9 cellular contexts compared by ENCODE assay signal in genomic region chr4:82515705-82516104, GRCh38. TPM values are rescaled to one million over a fixed set of nuclear protein-coding genes. Genes with fewer than 3 reads are reported as not detected.
DNase-seq lines count a peak whose midpoint lies in the region; TF ChIP-seq lines count a peak whose summit lies in the region.
"Had no signal": no experiment of that assay in that cellular context is flagged by ENCODE, and none has a peak within 500 bp of the region (broad histone marks: within the 10 kb centered on the region; RNA-seq: fewer than 3 reads in every experiment).

No MANE protein-coding gene starts in this region.

- TF ChIP-seq CTCF in right atrium auricular region (IDR thresholded peaks at IDR 0.05), result no peak

- H3K27me3 ChIP-seq in right atrium auricular region, result no peaks in the 10 kb centered on the region
- H3K27me3 ChIP-seq in subcutaneous abdominal adipose tissue (ENCODE audit: control insufficient read depth in 5 of 5, insufficient read depth in 4 of 5, low read length in 5 of 5), result no peaks in the 10 kb centered on the region

- H3K27ac ChIP-seq in right atrium auricular region (no peak overlapping the region), subcutaneous abdominal adipose tissue (ENCODE audit: low read depth, low read length) (peak overlapping the region; percentile 2)

- intact Hi-C loops in activated naive CD4-positive, alpha-beta T cell treated with anti-CD3 and anti-CD28 coated beads for 36 hours (cut with micrococcal nuclease), result no loop called here

- CTCF ChIA-PET in activated naive CD4-positive, alpha-beta T cell treated with anti-CD3 and anti-CD28 coated beads for 36 hours (lab: Charles Lee), result interaction anchor here (0.8 kb wide), 1 partner anchor 206 kb away, joined by 3 read pairs; no protein-coding TSS in a partner anchor

- no peaks in the 10 kb centered on the region for H3K9me3 Mint-ChIP-seq in activated naive CD4-positive, alpha-beta T cell treated with anti-CD3 and anti-CD28 coated beads for 36 hours
- H3K9me3 Mint-ChIP-seq: central memory CD8-positive, alpha-beta T cell had no signal

- no peaks in the 10 kb centered on the region for H3K4me1 ChIP-seq in right atrium auricular region
- H3K4me1 ChIP-seq in subcutaneous abdominal adipose tissue (ENCODE audit: control insufficient read depth in 5 of 5, insufficient read depth in 5 of 5, low read length in 5 of 5), result peaks cover 0 to 10% (median 2%) of the 10 kb centered on the region in 5 donors

- H3K36me3 ChIP-seq in right atrium auricular region (no peaks in the 10 kb centered on the region), subcutaneous abdominal adipose tissue (ENCODE audit: control insufficient read depth in 5 of 5, insufficient read depth in 5 of 5, low read length in 5 of 5) (no peaks in the 10 kb centered on the region)

- no peak overlapping the region for H3K9ac ChIP-seq in subcutaneous abdominal adipose tissue (ENCODE audit: low read length in 5 of 5)

- no peaks in the 10 kb centered on the region for H3K9me3 ChIP-seq in right atrium auricular region
- H3K9me3 ChIP-seq in subcutaneous abdominal adipose tissue (ENCODE audit: control insufficient read depth in 5 of 5, low read length in 5 of 5), result no peaks in the 10 kb centered on the region

- H3K4me3 Mint-ChIP-seq in activated naive CD4-positive, alpha-beta T cell treated with anti-CD3 and anti-CD28 coated beads for 36 hours, result no peak overlapping the region
- H3K4me3 Mint-ChIP-seq: central memory CD8-positive, alpha-beta T cell had no signal

- H3K4me1 Mint-ChIP-seq in activated naive CD4-positive, alpha-beta T cell treated with anti-CD3 and anti-CD28 coated beads for 36 hours (ENCODE audit: low read depth), result no peaks in the 10 kb centered on the region
- H3K4me1 Mint-ChIP-seq: central memory CD8-positive, alpha-beta T cell had no signal

- no peak overlapping the region for H3K27ac Mint-ChIP-seq in activated naive CD4-positive, alpha-beta T cell treated with anti-CD3 and anti-CD28 coated beads for 36 hours

- peaks cover 15% of the 10 kb centered on the region for H3K27me3 Mint-ChIP-seq in activated naive CD4-positive, alpha-beta T cell treated with anti-CD3 and anti-CD28 coated beads for 36 hours (ENCODE audit: low read depth)

- no peak overlapping the region for H3K4me3 ChIP-seq in right atrium auricular region
- H3K4me3 ChIP-seq in subcutaneous abdominal adipose tissue (ENCODE audit: low read depth in 1 of 5, low read length in 5 of 5), result no peak overlapping the region

- no peaks in the 10 kb centered on the region for H3K36me3 Mint-ChIP-seq in activated naive CD4-positive, alpha-beta T cell treated with anti-CD3 and anti-CD28 coated beads for 36 hours (ENCODE audit: low read depth)

- DNase-seq in M059J (ENCODE audit: low read depth) (peak; percentile 91), brain pericyte (ENCODE audit: low read depth, low spot score) (peak; percentile 79), right atrium auricular region (ENCODE audit: low spot score) (peak; percentile 73), RPMI8226 (no peak)
- no peak for DNase-seq in central memory CD4-positive, alpha-beta T cell
- DNase-seq in activated naive CD4-positive, alpha-beta T cell treated with anti-CD3 and anti-CD28 coated beads for 36 hours, result no peak
- DNase-seq: NCI-H1417 treated with DMSO at 0.1 percent for 48 hours had no signal

RNA-seq across cellular contexts. Expression of gene TMEM150C, which starts 46.1 kb away (rescaled TPM):
- 1.8 and 4.0 TPM in 2 replicates for total RNA-seq in M059J (2014; rRNA removed; shearing (Covaris generic))
- 10 to 100 TPM; 14.2 to 21.2 TPM for total RNA-seq in right atrium auricular region
- not detected for total RNA-seq in activated naive CD4-positive, alpha-beta T cell treated with anti-CD3 and anti-CD28 coated beads for 36 hours

Comparison
In these comparisons a context has a peak if more than half of its experiments do, and no peak if none do; other contexts are left out.
1. DNase-seq: peak in M059J (single experiment), brain pericyte (single experiment) and right atrium auricular region (single experiment); none in central memory CD4-positive, alpha-beta T cell (single experiment), activated naive CD4-positive, alpha-beta T cell treated with anti-CD3 and anti-CD28 coated beads for 36 hours (single experiment) and RPMI8226 (single experiment).